27 cellular contexts compared by ENCODE assay signal in the genomic region with DNA sequence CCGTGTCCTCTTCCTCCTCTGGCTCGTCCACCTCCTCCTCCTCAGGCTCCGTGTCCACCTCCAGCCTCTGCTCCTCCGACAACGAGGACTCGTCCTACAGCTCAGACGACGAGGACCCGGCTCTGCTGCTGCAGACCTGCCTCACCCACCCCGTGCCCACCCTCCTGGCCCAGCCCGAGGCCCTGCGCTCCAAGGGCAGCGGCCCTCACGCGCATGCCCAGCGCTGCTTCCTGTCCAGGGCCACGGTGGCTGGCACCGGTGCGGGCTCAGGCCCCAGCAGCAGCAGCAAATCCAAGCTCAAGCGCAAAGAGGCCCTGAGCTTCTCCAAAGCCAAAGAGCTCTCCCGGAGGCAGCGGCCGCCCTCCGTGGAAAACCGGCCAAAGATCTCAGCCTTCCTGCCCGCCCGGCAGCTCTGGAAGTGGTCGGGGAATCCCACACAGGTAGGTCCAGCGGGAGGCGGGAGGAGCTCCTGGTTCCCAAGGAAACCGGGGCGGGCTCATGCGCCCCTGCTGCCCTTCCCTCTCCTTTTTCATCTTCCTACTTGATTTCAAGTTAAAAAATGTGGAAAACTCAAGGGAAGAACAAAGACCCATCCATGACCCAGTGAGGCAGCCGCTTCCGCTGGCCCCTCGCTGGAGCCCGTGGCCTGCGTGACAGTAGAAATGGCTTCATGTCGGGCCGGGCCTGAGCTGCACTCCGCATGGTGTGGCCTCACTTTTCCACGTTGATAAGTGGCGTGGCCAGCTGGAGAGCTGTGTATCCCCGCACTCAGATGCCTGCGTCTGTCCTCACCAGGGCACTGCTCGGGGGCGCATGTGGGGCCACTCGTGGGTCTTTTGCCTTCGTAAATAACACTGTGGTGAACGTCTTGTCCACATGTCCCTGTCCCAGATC. TPM values are rescaled to one million over a fixed set of nuclear protein-coding genes. Genes with fewer than 3 reads are reported as not detected.
DNase-seq lines count a peak whose midpoint lies in the region; TF ChIP-seq lines count a peak whose summit lies in the region.
"Had no signal": no experiment of that assay in that cellular context is flagged by ENCODE, and none has a peak within 500 bp of the region (broad histone marks: within the 10 kb centered on the region; RNA-seq: fewer than 3 reads in every experiment).

No MANE protein-coding gene starts in this region.

- TF ChIP-seq RAD21 in Ishikawa (IDR thresholded peaks at IDR 0.05; ENCODE audit: low read depth), result no peak

- DNase-seq in NOMO-1 (lab: John Stamatoyannopoulos, UW; ENCODE audit: unreplicated experiment in 2 of 2) (peak; percentile 4 to 19), NOMO-1 treated with dmso at 0.1 percent for 144 hours (lab: John Stamatoyannopoulos, UW; ENCODE audit: unreplicated experiment) (no peak), cerebellum (ENCODE audit: low spot score) (peak; percentile 38), spleen (no peak), NCI-H2196 (lab: John Stamatoyannopoulos, UW; ENCODE audit: unreplicated experiment) (no peak), DMS153 (lab: John Stamatoyannopoulos, UW) (no peak), HUDEP-2 (lab: John Stamatoyannopoulos, UW; ENCODE audit: unreplicated experiment in 76 of 76) (no peak)
- DNase-seq: BE2C; CD4-positive, CD25-positive, alpha-beta regulatory T cell; GDM1; MG63; NCI-H1048; NCI-H1417; NCI-H1694; NCI-H2029 treated with DMSO at 0.1 percent for 48 hours; NCI-H226; NCI-H510A; NCI-H69; OCI-M1; Peyer's patch; SIG-M5; SW 1271 had no signal

- H3K36me3 ChIP-seq in spleen, result peaks cover 0 to 47% (median 0%) of the 10 kb centered on the region in 6 donors
- H3K36me3 ChIP-seq: BE2C, HAP-1 had no signal

- peak overlapping the region in 6 of 8 donors; percentile 20 to 75 (median 41) for H3K27ac ChIP-seq in spleen
- H3K27ac ChIP-seq: 22Rv1, Peyer's patch, SK-N-MC had no signal

- peak overlapping the region in 4 of 8 donors; percentile 9 to 46 (median 16) for H3K4me3 ChIP-seq in spleen
- H3K4me3 ChIP-seq: GM12878, HAP-1, MG63, Peyer's patch, SK-N-MC had no signal

- H3K4me1 ChIP-seq in spleen, result peaks cover 0 to 60% (median 31%) of the 10 kb centered on the region in 6 donors
- H3K4me1 ChIP-seq: HAP-1, Peyer's patch had no signal

- H3K27me3 ChIP-seq in spleen (replicated peaks in 1 of 7), result no peaks in the 10 kb centered on the region
- H3K27me3 ChIP-seq: BE2C, MG63, Peyer's patch had no signal

- no peaks in the 10 kb centered on the region for H3K9me3 ChIP-seq in spleen
- H3K9me3 ChIP-seq: BE2C, HAP-1, MG63, Peyer's patch had no signal

- no peak for TF ChIP-seq CTCF in spleen (IDR thresholded peaks at IDR 0.05 in 8 of 11, conservative IDR thresholded peaks at IDR 0.05 in 3 of 11)

- no peak for TF ChIP-seq EP300 in Ishikawa (IDR thresholded peaks at IDR 0.05; ENCODE audit: borderline replicate concordance)

- WGBS in spleen, 5 donors, result 77 to 92% (median 79%) methylated on average over 45 to 50 of the region's 50 CpGs

- no peak for TF ChIP-seq POLR2A in spleen (IDR thresholded peaks at IDR 0.05)

- intact Hi-C loops in spleen (cut with DNase I; ENCODE audit: low total_unique reads), result no loop called here

TF ChIP-seq in Ishikawa, 13 proteins besides CTCF, POLR2A, EP300 and RAD21:
- TF ChIP-seq, protein P1, sequence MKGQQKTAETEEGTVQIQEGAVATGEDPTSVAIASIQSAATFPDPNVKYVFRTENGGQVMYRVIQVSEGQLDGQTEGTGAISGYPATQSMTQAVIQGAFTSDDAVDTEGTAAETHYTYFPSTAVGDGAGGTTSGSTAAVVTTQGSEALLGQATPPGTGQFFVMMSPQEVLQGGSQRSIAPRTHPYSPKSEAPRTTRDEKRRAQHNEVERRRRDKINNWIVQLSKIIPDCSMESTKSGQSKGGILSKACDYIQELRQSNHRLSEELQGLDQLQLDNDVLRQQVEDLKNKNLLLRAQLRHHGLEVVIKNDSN (IDR thresholded peaks at IDR 0.05), result no peak
- TF ChIP-seq, protein P2, sequence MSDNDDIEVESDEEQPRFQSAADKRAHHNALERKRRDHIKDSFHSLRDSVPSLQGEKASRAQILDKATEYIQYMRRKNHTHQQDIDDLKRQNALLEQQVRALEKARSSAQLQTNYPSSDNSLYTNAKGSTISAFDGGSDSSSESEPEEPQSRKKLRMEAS (IDR thresholded peaks at IDR 0.05), result 0 out of 2 replicates have a peak, but pooled peaks have one; percentile 5
- TF ChIP-seq YY1 (IDR thresholded peaks at IDR 0.05; ENCODE audit: low read depth), result no peak
TF ChIP-seq in Ishikawa: peak in this region for 1.

RNA-seq across cellular contexts. Expression of a gene that starts 50.7 kb away (rescaled TPM):
- 4,386 TPM for total RNA-seq in cerebellum
- 1,000 to 10,000 TPM; 1,726 to 6,270 (median 2,803) TPM for total RNA-seq in spleen
- 1,000 to 10,000 TPM; 1,119 to 1,902 (median 1,793) TPM for polyA plus RNA-seq in spleen

Comparison
In these comparisons a context has a peak if more than half of its experiments do, and no peak if none do; other contexts are left out.
1. DNase-seq: peak in NOMO-1 (2 of 2) and cerebellum (single experiment); none in NOMO-1 treated with dmso at 0.1 percent for 144 hours (single experiment), spleen (single experiment), NCI-H2196 (single experiment), DMS153 (single experiment) and HUDEP-2 (0 of 76).